In the genomic region with DNA sequence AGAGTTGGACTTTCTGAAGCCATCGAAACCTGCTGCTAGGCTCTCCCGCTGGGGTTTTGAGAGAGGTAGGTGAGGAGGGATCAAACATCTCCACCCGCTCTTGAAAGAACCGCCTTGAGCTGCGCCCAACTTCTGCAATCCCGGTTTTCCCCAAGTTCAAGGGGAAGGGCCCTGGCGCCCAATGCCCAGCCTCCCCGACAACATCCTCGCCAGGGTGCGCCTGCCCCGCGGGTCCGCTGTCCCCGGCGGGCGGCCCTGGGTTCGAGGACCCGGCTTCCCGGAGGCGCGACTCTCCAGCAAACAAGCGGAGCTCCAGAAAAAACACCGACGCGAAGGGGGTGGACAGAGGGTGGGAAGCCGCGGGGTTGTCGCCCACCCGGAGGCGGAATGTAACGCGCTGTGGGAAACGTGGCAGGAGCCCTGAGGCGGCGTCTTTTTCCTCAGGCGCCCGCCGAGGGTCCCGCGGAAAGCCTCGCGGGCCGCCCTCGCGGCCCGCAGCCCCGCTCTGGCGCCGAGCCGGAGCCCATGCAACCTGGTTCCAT, we compare ENCODE assay signal across 8 cellular contexts. TPM values are rescaled to one million over a fixed set of nuclear protein-coding genes. Genes with fewer than 3 reads are reported as not detected.
DNase-seq lines count a peak whose midpoint lies in the region; ATAC-seq, FAIRE-seq and TF ChIP-seq lines count a peak whose summit lies in the region.

No MANE protein-coding gene starts in this region.

- H2AFZ ChIP-seq in H1 (ENCODE audit: low read length) (no peak overlapping the region; the same call in 1 of the 2 replicates), mesenchymal stem cell (ENCODE audit: low read depth, low read length) (peak overlapping the region; percentile 49)

- peaks cover 0 to 8% (median 5%) of the 10 kb centered on the region in 4 experiments; a peak in 3 of 7 replicates for H3K27me3 ChIP-seq in H1 (replicated peaks in 1 of 4; ENCODE audit: control insufficient read depth in 3 of 4, extremely low read depth in 1 of 4, insufficient read depth in 3 of 4, low read length in 3 of 4)
- no peaks in the 10 kb centered on the region for H3K27me3 ChIP-seq in mesenchymal stem cell (ENCODE audit: control insufficient read depth in 1 of 2, insufficient read depth in 1 of 2, low read length in 2 of 2)

- peaks cover 22% of the 10 kb centered on the region for H3K4me1 Mint-ChIP-seq in stimulated activated effector memory CD8-positive, alpha-beta T cell treated with anti-CD3 and anti-CD28 coated beads, Interleukin-12 subunit alpha, Interleukin-12 subunit beta, amount 100 ng/mL, for 72 hours

- H3K36me3 Mint-ChIP-seq in stimulated activated effector memory CD8-positive, alpha-beta T cell treated with anti-CD3 and anti-CD28 coated beads, Interleukin-12 subunit alpha, Interleukin-12 subunit beta, amount 100 ng/mL, for 72 hours: peaks cover 44% of the 10 kb centered on the region

- H2AK5ac ChIP-seq in H1 (ENCODE audit: low read depth, low read length) (no peak overlapping the region), mesenchymal stem cell (ENCODE audit: low read length, severe bottlenecking) (no peak overlapping the region)

- H3K9me3 Mint-ChIP-seq in stimulated activated effector memory CD8-positive, alpha-beta T cell treated with anti-CD3 and anti-CD28 coated beads, Interleukin-12 subunit alpha, Interleukin-12 subunit beta, amount 100 ng/mL, for 72 hours: no peaks in the 10 kb centered on the region

- H3K18ac ChIP-seq in H1 (ENCODE audit: extremely low read depth, low read length) (peak overlapping the region; percentile 80; the same call in 1 of the 2 replicates), mesenchymal stem cell (ENCODE audit: low read depth in 1 of 2, low read length in 2 of 2) (peak overlapping the region; percentile 90 to 97)

- TF ChIP-seq CTCF in H1 (IDR thresholded peaks at IDR 0.05; ENCODE audit: control extremely low read depth in 1 of 3, insufficient read depth in 1 of 3, low read depth in 1 of 3, low read length in 3 of 3): no peak

- no peak overlapping the region for H2BK20ac ChIP-seq in H1 (ENCODE audit: low read length)

- H2BK5ac ChIP-seq in H1 (ENCODE audit: low read depth, low read length): no peak overlapping the region
- no peak overlapping the region for H2BK5ac ChIP-seq in mesenchymal stem cell (ENCODE audit: low read depth, low read length, poor library complexity, severe bottlenecking)

- CTCF ChIA-PET in H1 (lab: Charles Lee; ENCODE audit: partially characterized antibody): interaction anchor here (0.6 to 1.0 kb wide), 2 partner anchors 33 to 312 kb away, joined by 3 read pairs; no protein-coding TSS in a partner anchor

- DNase-seq in Ammon's horn (ENCODE audit: low spot score) (peak; percentile 20), H1 (ENCODE audit: low read depth in 1 of 2, low spot score in 2 of 2) (peak in 1 of 2 experiments; percentile 64), mesenchymal stem cell (peak; percentile 88), amniotic stem cell (lab: John Stamatoyannopoulos, UW) (no peak)
- DNase-seq in activated CD4-positive, alpha-beta T cell treated with anti-CD3 and anti-CD28 coated beads for 1 hour: peak; percentile 10
- peak in 1 of 2 donors; percentile 68 for DNase-seq in stimulated activated effector memory CD8-positive, alpha-beta T cell treated with anti-CD3 and anti-CD28 coated beads, Interleukin-12 subunit alpha, Interleukin-12 subunit beta, amount 100 ng/mL, for 72 hours (ENCODE audit: low spot score in 2 of 2)

- H3K4ac ChIP-seq in H1 (replicated peaks; ENCODE audit: insufficient read length, low read depth, low read length) (no peak overlapping the region), mesenchymal stem cell (ENCODE audit: low read depth in 1 of 2, low read length in 2 of 2) (peak overlapping the region; percentile 80 to 89)

- ATAC-seq in GM19397 (IDR thresholded peaks at IDR 0.05; ENCODE audit: unreplicated experiment) (peak; percentile 4), HG03571 (IDR thresholded peaks at IDR 0.05; ENCODE audit: unreplicated experiment) (peak; percentile 1)
- peak; percentile 1 for ATAC-seq in stimulated activated effector memory CD8-positive, alpha-beta T cell treated with anti-CD3 and anti-CD28 coated beads, Interleukin-12 subunit alpha, Interleukin-12 subunit beta, amount 100 ng/mL, for 72 hours

- POLR2A ChIA-PET in H1 (lab: Charles Lee; ENCODE audit: partially characterized antibody): interaction anchor here (1.3 to 1.4 kb wide), 3 partner anchors 10 to 100 kb away, joined by 3 to 4 read pairs (median 4); partner anchors contain the start of gene CXADR

- peak overlapping the region; percentile 73 to 78 for H3K4me2 ChIP-seq in H1 (ENCODE audit: insufficient read depth in 1 of 2, low read depth in 2 of 2, low read length in 2 of 2)
- H3K4me2 ChIP-seq in mesenchymal stem cell (ENCODE audit: low read length, poor library complexity, severe bottlenecking): peak overlapping the region; percentile 73

- 2% methylated on average over 29 of the region's 50 CpGs; no CpG with 5 or more reads in 1 of the 2 experiments for WGBS in H1 (ENCODE audit: extremely low coverage in 1 of 2, insufficient coverage in 1 of 2, insufficient read length in 1 of 2, insufficient replicate concordance in 2 of 2, low coverage in 1 of 2, low lambda C conversion rate in 2 of 2, missing lambda C conversion rate in 1 of 2), 2 experiments
- WGBS in mesenchymal stem cell: 0% methylated on average over 50 of the region's 50 CpGs

- H3K4me1 ChIP-seq in H1 (replicated peaks in 1 of 4; ENCODE audit: control insufficient read depth in 3 of 4, insufficient read depth in 4 of 4, low read length in 3 of 4): peaks cover 0 to 8% (median 1%) of the 10 kb centered on the region in 4 experiments; a peak in 1 of 7 replicates
- H3K4me1 ChIP-seq in mesenchymal stem cell (ENCODE audit: control insufficient read depth, insufficient read depth, low read depth, low read length): peaks cover 8% of the 10 kb centered on the region

- peaks cover 2 to 18% (median 10%) of the 10 kb centered on the region in 4 experiments; a peak in 5 of 8 replicates for H3K36me3 ChIP-seq in H1 (ENCODE audit: control insufficient read depth in 2 of 4, insufficient read depth in 4 of 4, low read length in 3 of 4)
- H3K36me3 ChIP-seq in mesenchymal stem cell (ENCODE audit: control insufficient read depth in 1 of 2, insufficient read depth in 2 of 2, low read depth in 1 of 2, low read length in 2 of 2): peaks cover 0 to 18% of the 10 kb centered on the region in 2 experiments

- peak overlapping the region; percentile 92 for H3K27ac Mint-ChIP-seq in stimulated activated effector memory CD8-positive, alpha-beta T cell treated with anti-CD3 and anti-CD28 coated beads, Interleukin-12 subunit alpha, Interleukin-12 subunit beta, amount 100 ng/mL, for 72 hours

- H4K8ac ChIP-seq in H1 (ENCODE audit: extremely low read depth, insufficient read depth, low read length) (peak overlapping the region; percentile 97), mesenchymal stem cell (ENCODE audit: low read length) (peak overlapping the region; percentile 75)

- no peak overlapping the region for H4K5ac ChIP-seq in H1 (ENCODE audit: insufficient read length, low read depth, low read length)

- no peaks in the 10 kb centered on the region for H3K79me1 ChIP-seq in H1 (ENCODE audit: low read depth, low read length)
- H3K79me1 ChIP-seq in mesenchymal stem cell (replicated peaks; ENCODE audit: low read length, poor library complexity, severe bottlenecking): peaks cover 6% of the 10 kb centered on the region

- TF ChIP-seq EP300 in H1 (IDR thresholded peaks at IDR 0.05; ENCODE audit: borderline replicate concordance in 1 of 2, low read depth in 2 of 2, low read length in 2 of 2): no peak

- H3K4me3 Mint-ChIP-seq in stimulated activated effector memory CD8-positive, alpha-beta T cell treated with anti-CD3 and anti-CD28 coated beads, Interleukin-12 subunit alpha, Interleukin-12 subunit beta, amount 100 ng/mL, for 72 hours: peak overlapping the region; percentile 85

- H2BK120ac ChIP-seq in H1 (replicated peaks; ENCODE audit: low read depth, low read length) (no peak overlapping the region), mesenchymal stem cell (ENCODE audit: low read depth, low read length) (peak overlapping the region; percentile 64)

- H3K9ac ChIP-seq in H1 (replicated peaks in 1 of 4; ENCODE audit: extremely low read depth in 1 of 4, low read depth in 3 of 4, low read length in 3 of 4) (peak overlapping the region; percentile 70 to 89 (median 78)), mesenchymal stem cell (ENCODE audit: low read length) (peak overlapping the region; percentile 99)

- peaks cover 10 to 51% of the 10 kb centered on the region in 2 experiments for H3K79me2 ChIP-seq in H1 (ENCODE audit: control insufficient read depth in 1 of 2, insufficient read depth in 2 of 2, low read length in 2 of 2)

- H3K4me3 ChIP-seq in H1 (ENCODE audit: extremely low read depth in 1 of 4, insufficient read depth in 2 of 4, low read depth in 3 of 4, low read length in 4 of 4) (peak overlapping the region; percentile 70 to 86 (median 76)), mesenchymal stem cell (ENCODE audit: insufficient read depth in 1 of 2, low read depth in 1 of 2, low read length in 2 of 2) (peak overlapping the region; percentile 94 to 95)

- no peak for TF ChIP-seq POLR2A in H1 (IDR thresholded peaks at IDR 0.05; ENCODE audit: control extremely low read depth in 1 of 2, low read depth in 2 of 2, low read length in 2 of 2)

- H3K56ac ChIP-seq in H1 (replicated peaks; ENCODE audit: insufficient read length, low read depth, low read length): no peak overlapping the region

- H4K20me1 ChIP-seq in H1 (replicated peaks in 1 of 2; ENCODE audit: control insufficient read depth in 1 of 2, insufficient read depth in 2 of 2, low read length in 2 of 2): peaks cover 3 to 4% of the 10 kb centered on the region in 2 experiments

- H2BK12ac ChIP-seq in H1 (ENCODE audit: low read depth, low read length) (no peak overlapping the region; the same call in 1 of the 2 replicates), mesenchymal stem cell (ENCODE audit: low read length in 2 of 2) (peak overlapping the region in 1 of 2 experiments; percentile 63)

- TF ChIP-seq RAD21 in H1 (IDR thresholded peaks at IDR 0.05 in 1 of 2, conservative IDR thresholded peaks at IDR 0.05 in 1 of 2; ENCODE audit: low read depth in 2 of 2, low read length in 2 of 2): no peak

- H3K23me2 ChIP-seq in H1 (ENCODE audit: low read depth, low read length): peaks cover 7% of the 10 kb centered on the region; the same call in 1 of the 2 replicates

- H3K14ac ChIP-seq in H1 (ENCODE audit: insufficient read length) (no peak overlapping the region), mesenchymal stem cell (ENCODE audit: low read length in 2 of 2) (peak overlapping the region in 1 of 2 experiments; percentile 62)

- FAIRE-seq in H1 (lab: Jason Lieb, UNC): no peak

- H3K9me3 ChIP-seq in H1 (ENCODE audit: insufficient read depth in 2 of 2, low read depth in 1 of 2, low read length in 1 of 2) (no peaks in the 10 kb centered on the region), mesenchymal stem cell (ENCODE audit: control insufficient read depth, low read length) (no peaks in the 10 kb centered on the region)

- H2BK15ac ChIP-seq in H1 (ENCODE audit: low read length): no peak overlapping the region
- H2BK15ac ChIP-seq in mesenchymal stem cell (ENCODE audit: low read depth, poor library complexity, severe bottlenecking): peak overlapping the region; percentile 67

- H3K27ac ChIP-seq in H1 (ENCODE audit: low read depth, low read length) (no peak overlapping the region; the same call in 1 of the 2 replicates), mesenchymal stem cell (ENCODE audit: low read length, poor library complexity, severe bottlenecking) (peak overlapping the region; percentile 58)

- H4K91ac ChIP-seq in H1 (replicated peaks; ENCODE audit: insufficient read length, low read length): no peak overlapping the region
- peak overlapping the region; percentile 78 for H4K91ac ChIP-seq in mesenchymal stem cell (ENCODE audit: low read length)

- H3K23ac ChIP-seq in H1 (ENCODE audit: insufficient read length): no peak overlapping the region
- peak overlapping the region; percentile 46 to 52 for H3K23ac ChIP-seq in mesenchymal stem cell (ENCODE audit: low read length in 2 of 2)

RNA-seq across cellular contexts. Expression of gene BTG3, which starts 0.6 kb away (rescaled TPM):
- 21.6 and 25.9 TPM in 2 replicates for total RNA-seq in H1 (2021; fragmentation: NEBNext Ultra II Directional; extraction: Animal tissue kit (Norgen Biotek cat#: 25700))
- polyA plus RNA-seq in H1 (2011; rRNA removed): 7.6 and 13.6 TPM in 2 replicates
- 15.9 TPM for polyA plus RNA-seq in H1 (2011; cell fraction: cytosol; rRNA removed)
- polyA plus RNA-seq in H1 (2011; cell fraction: nucleus; rRNA removed): 6.0 TPM
- polyA plus RNA-seq in H1 (2012, experiment 1 of 2): 15.1 to 21.7 TPM (median 16.0 TPM) in 4 replicates
- 4.5 TPM for polyA plus RNA-seq in H1 (2012, experiment 2 of 2)
- polyA plus RNA-seq in H1 (2013, experiment 1 of 2): 23.3 TPM
- 25.1 TPM for polyA plus RNA-seq in H1 (2013, experiment 2 of 2)
- polyA minus RNA-seq in H1 (2011; rRNA and poly(A)+ RNA removed): 9.7 and 10.2 TPM in 2 replicates
- 19.7 TPM for polyA minus RNA-seq in H1 (2011; cell fraction: cytosol; rRNA and poly(A)+ RNA removed)
- polyA minus RNA-seq in H1 (2011; cell fraction: nucleus; rRNA and poly(A)+ RNA removed): 36.6 TPM
- polyA plus RNA-seq in mesenchymal stem cell (2013, experiment 1 of 2): 58.5 TPM
- 59.0 TPM for polyA plus RNA-seq in mesenchymal stem cell (2013, experiment 2 of 2)
